In genomic region chr5:123511648-123512605, GRCh38 we compare ENCODE assay signal across 1 cellular context.
A peak's percentile ranks its signal among the peaks of the same experiment; 100 is the strongest.
TF ChIP-seq lines count a peak whose summit lies in the region.

CSNK1G3 (plus strand) TSS chr5:123512177; CDS start chr5:123545664, 33,487 bp downstream.

TF ChIP-seq in HepG2, 621 proteins besides CTCF, POLR2A, EP300 and RAD21 (continued from another document and continues in another):
- TF ChIP-seq ZNF33B (CRISPR knock-in tag; IDR thresholded peaks at IDR 0.05) = peak; percentile 43; the same call in 1 of the 2 replicates
- no peak for TF ChIP-seq FOSL1 (CRISPR knock-in tag; IDR thresholded peaks at IDR 0.05; ENCODE audit: borderline replicate concordance)
- no peak for TF ChIP-seq MTF1 (CRISPR knock-in tag; IDR thresholded peaks at IDR 0.05)
- no peak for TF ChIP-seq PREB (CRISPR knock-in tag; IDR thresholded peaks at IDR 0.05)
- TF ChIP-seq ZNF740 (CRISPR knock-in tag; IDR thresholded peaks at IDR 0.05) = no peak
- no peak for TF ChIP-seq ZNF264 (CRISPR knock-in tag; IDR thresholded peaks at IDR 0.05)
- TF ChIP-seq ZNF343 (CRISPR knock-in tag; IDR thresholded peaks at IDR 0.05) = no peak
- no peak for TF ChIP-seq MLXIP (CRISPR knock-in tag; IDR thresholded peaks at IDR 0.05; ENCODE audit: borderline replicate concordance)
- TF ChIP-seq KDM5B (CRISPR knock-in tag; IDR thresholded peaks at IDR 0.05; ENCODE audit: borderline replicate concordance) = peak; percentile 58; the same call in 1 of the 2 replicates
- TF ChIP-seq PTBP1 (IDR thresholded peaks at IDR 0.05; ENCODE audit: low read depth, low read length, poor library complexity, severe bottlenecking) = no peak
- TF ChIP-seq PBX3 (CRISPR knock-in tag; IDR thresholded peaks at IDR 0.05; ENCODE audit: borderline replicate concordance) = no peak
- TF ChIP-seq ZNF280B (CRISPR knock-in tag; IDR thresholded peaks at IDR 0.05; ENCODE audit: borderline replicate concordance) = no peak; the same call in 1 of the 2 replicates
- no peak for TF ChIP-seq ZNF296 (CRISPR knock-in tag; conservative IDR thresholded peaks at IDR 0.05)
- no peak for TF ChIP-seq HINFP (CRISPR knock-in tag; IDR thresholded peaks at IDR 0.05; ENCODE audit: low read depth)
- no peak for TF ChIP-seq SIN3A (IDR thresholded peaks at IDR 0.05; ENCODE audit: borderline replicate concordance, low read depth, low read length)
- TF ChIP-seq KIAA2018 (CRISPR knock-in tag; IDR thresholded peaks at IDR 0.05; ENCODE audit: borderline replicate concordance) = no peak
- peak; percentile 62; the same call in 1 of the 2 replicates for TF ChIP-seq ZNF614 (CRISPR knock-in tag; IDR thresholded peaks at IDR 0.05; ENCODE audit: borderline replicate concordance)
- TF ChIP-seq MXD3 (CRISPR knock-in tag; IDR thresholded peaks at IDR 0.05) = no peak
- TF ChIP-seq NFATC3 (CRISPR knock-in tag; IDR thresholded peaks at IDR 0.05) = no peak
- no peak for TF ChIP-seq ZNF512 (CRISPR knock-in tag; IDR thresholded peaks at IDR 0.05)
- TF ChIP-seq SIX1 (CRISPR knock-in tag; IDR thresholded peaks at IDR 0.05; ENCODE audit: borderline replicate concordance) = 0 out of 2 replicates have a peak, but pooled peaks have one; percentile 14
- no peak for TF ChIP-seq THAP8 (CRISPR knock-in tag; IDR thresholded peaks at IDR 0.05; ENCODE audit: borderline replicate concordance)
- no peak for TF ChIP-seq ZNF17 (CRISPR knock-in tag; IDR thresholded peaks at IDR 0.05)
- 0 out of 2 replicates have a peak, but pooled peaks have one; percentile 42 for TF ChIP-seq REL (CRISPR knock-in tag; conservative IDR thresholded peaks at IDR 0.05)
- 0 out of 2 replicates have a peak, but pooled peaks have one; percentile 33 for TF ChIP-seq PRDM15 (CRISPR knock-in tag; IDR thresholded peaks at IDR 0.05)
- TF ChIP-seq ZNF691 (CRISPR knock-in tag; IDR thresholded peaks at IDR 0.05; ENCODE audit: borderline replicate concordance, low read depth) = no peak
